ENCODE assay signal across 20 cellular contexts in the genomic region with DNA sequence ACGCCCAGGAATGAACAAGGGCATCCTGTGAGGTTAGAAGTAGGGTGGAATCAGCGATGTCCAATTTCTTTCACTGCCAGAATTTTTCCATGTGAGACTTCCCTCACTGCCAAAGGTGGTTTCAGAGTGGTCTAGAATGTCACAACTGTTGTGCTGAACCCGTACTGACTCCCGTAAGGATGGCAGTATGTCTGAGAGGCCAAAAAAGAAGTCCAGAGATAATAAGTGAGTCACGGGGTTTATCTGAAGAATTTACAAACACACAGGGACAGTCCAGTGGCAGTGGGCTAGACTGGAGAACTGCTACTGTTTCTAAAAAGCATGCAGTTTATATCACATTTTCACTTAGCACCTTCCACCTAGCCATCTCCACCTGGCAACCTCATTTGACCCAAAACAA.
DNase-seq lines count a peak whose midpoint lies in the region; ATAC-seq and TF ChIP-seq lines count a peak whose summit lies in the region.
"Had no signal": no experiment of that assay in that cellular context is flagged by ENCODE, and none has a peak within 500 bp of the region (broad histone marks: within the 10 kb centered on the region; RNA-seq: fewer than 3 reads in every experiment).

No MANE protein-coding gene starts in this region.

- no peak for TF ChIP-seq EP300 in esophagus muscularis mucosa (IDR thresholded peaks at IDR 0.05)

- H3K27ac ChIP-seq in esophagus muscularis mucosa (replicated peaks in 1 of 4) = no peak overlapping the region
- H3K27ac ChIP-seq: 22Rv1, BLaER1, C4-2B had no signal

- no peaks in the 10 kb centered on the region for H3K27me3 ChIP-seq in esophagus muscularis mucosa
- H3K27me3 ChIP-seq: BLaER1 had no signal

- H3K4me1 Mint-ChIP-seq in type B pancreatic cell (ENCODE audit: unreplicated experiment) = peaks cover 12% of the 10 kb centered on the region
- H3K4me1 Mint-ChIP-seq: CD4-positive, CD25-positive, alpha-beta regulatory T cell had no signal

- H3K27me3 Mint-ChIP-seq in type B pancreatic cell = no peaks in the 10 kb centered on the region
- H3K27me3 Mint-ChIP-seq: CD4-positive, CD25-positive, alpha-beta regulatory T cell had no signal

- 93% methylated on average over 5 of the region's 5 CpGs for WGBS in esophagus muscularis mucosa

- H3K36me3 ChIP-seq in esophagus muscularis mucosa = no peaks in the 10 kb centered on the region
- H3K36me3 ChIP-seq: BLaER1 had no signal

- no peaks in the 10 kb centered on the region for H3K36me3 Mint-ChIP-seq in type B pancreatic cell
- H3K36me3 Mint-ChIP-seq: CD4-positive, CD25-positive, alpha-beta regulatory T cell; CD8-positive, alpha-beta T cell had no signal

- TF ChIP-seq CTCF in esophagus muscularis mucosa (IDR thresholded peaks at IDR 0.05) (no peak), type B pancreatic cell (conservative IDR thresholded peaks at IDR 0.05) (no peak)

- no peak overlapping the region for H3K4me3 ChIP-seq in esophagus muscularis mucosa
- H3K4me3 ChIP-seq: BLaER1, GM12878 had no signal

- ATAC-seq in GM18907 (IDR thresholded peaks at IDR 0.05; ENCODE audit: unreplicated experiment) = no peak
- ATAC-seq: CD8-positive, alpha-beta T cell; GM12878 had no signal

- H3K4me3 Mint-ChIP-seq in type B pancreatic cell = no peak overlapping the region
- H3K4me3 Mint-ChIP-seq: B cell; CD4-positive, CD25-positive, alpha-beta regulatory T cell; CD8-positive, alpha-beta T cell had no signal

- no peaks in the 10 kb centered on the region for H3K9me3 ChIP-seq in esophagus muscularis mucosa
- H3K9me3 ChIP-seq: BLaER1 had no signal

- peaks cover 0 to 9% (median 9%) of the 10 kb centered on the region in 4 donors for H3K4me1 ChIP-seq in esophagus muscularis mucosa

- peak; percentile 9 for DNase-seq in activated CD8-positive, alpha-beta memory T cell treated with anti-CD3 and anti-CD28 coated beads for 24 hours
- DNase-seq in activated CD8-positive, alpha-beta memory T cell treated with anti-CD3 and anti-CD28 coated beads, Interleukin-2, amount 50 U/mL, for 48 hours = no peak
- DNase-seq in esophagus muscularis mucosa (ENCODE audit: extremely low spot score) = peak; percentile 70
- no peak for DNase-seq in type B pancreatic cell (ENCODE audit: extremely low spot score, unreplicated experiment)
- DNase-seq in cerebellum (ENCODE audit: low spot score) = no peak
- no peak for DNase-seq in KG1 (lab: John Stamatoyannopoulos, UW)
- DNase-seq: CD4-positive, CD25-positive, alpha-beta regulatory T cell; DMS 273 treated with DMSO at 0.1 percent for 48 hours; DMS79; EL; GDM1; H7; HCEC 1CT had no signal

- intact Hi-C loops in esophagus muscularis mucosa (cut with DNase I) = loop anchor here (10.0 kb wide), 2 partner anchors 79 to 841 kb away; partner anchors contain the start of gene GABRA5

- peak overlapping the region; percentile 21 for H3K27ac Mint-ChIP-seq in type B pancreatic cell
- H3K27ac Mint-ChIP-seq: B cell; CD8-positive, alpha-beta T cell had no signal

- H3K9me3 Mint-ChIP-seq in type B pancreatic cell = no peaks in the 10 kb centered on the region
- H3K9me3 Mint-ChIP-seq: CD8-positive, alpha-beta T cell had no signal

- TF ChIP-seq POLR2A in esophagus muscularis mucosa (IDR thresholded peaks at IDR 0.05; ENCODE audit: low read depth) = no peak

Comparison
In these comparisons a context has a peak if more than half of its experiments do, and no peak if none do; other contexts are left out.
1. DNase-seq: peak in activated CD8-positive, alpha-beta memory T cell treated with anti-CD3 and anti-CD28 coated beads for 24 hours (single experiment) and esophagus muscularis mucosa (single experiment); none in activated CD8-positive, alpha-beta memory T cell treated with anti-CD3 and anti-CD28 coated beads, Interleukin-2, amount 50 U/mL, for 48 hours (single experiment), type B pancreatic cell (single experiment), cerebellum (single experiment) and KG1 (single experiment).